In genomic region chr10:52313350-52314006, GRCh38 we compare ENCODE assay signal across 8 cellular contexts. TPM values are rescaled to one million over a fixed set of nuclear protein-coding genes. Genes with fewer than 3 reads are reported as not detected.
DNase-seq lines count a peak whose midpoint lies in the region; ATAC-seq and TF ChIP-seq lines count a peak whose summit lies in the region.

No MANE protein-coding gene starts in this region.

- no peaks in the 10 kb centered on the region for H3K9me3 ChIP-seq in mesodermal cell (ENCODE audit: control insufficient read depth, low read length)

- peaks cover 10% of the 10 kb centered on the region for H3K4me1 ChIP-seq in mesodermal cell (ENCODE audit: control insufficient read depth, insufficient read depth, low read length, poor library complexity, severe bottlenecking)

- peak; percentile 49 for DNase-seq in HT-29 (ENCODE audit: low spot score)
- DNase-seq in ecto neural progenitor cell (ENCODE audit: low spot score): peak; percentile 51
- no peak for DNase-seq in midbrain (lab: John Stamatoyannopoulos, UW)
- DNase-seq in NCI-H2196 (lab: John Stamatoyannopoulos, UW; ENCODE audit: unreplicated experiment): no peak
- no peak for DNase-seq in NCI-H1048 (lab: John Stamatoyannopoulos, UW)

- ATAC-seq in HG03442 (IDR thresholded peaks at IDR 0.05; ENCODE audit: unreplicated experiment): no peak

- H3K36me3 ChIP-seq in mesodermal cell (ENCODE audit: control insufficient read depth, insufficient read depth, low read length): peaks cover 6% of the 10 kb centered on the region

- TF ChIP-seq CTCF in 22Rv1 (IDR thresholded peaks at IDR 0.05): no peak

- 0 to 1% methylated on average over 15 to 21 of the region's 24 CpGs for WGBS in mesodermal cell (ENCODE audit: insufficient coverage in 2 of 2), 2 experiments

- H3K27ac ChIP-seq in 22Rv1 (peak overlapping the region; percentile 46), mesodermal cell (ENCODE audit: low read depth, low read length, severe bottlenecking) (peak overlapping the region; percentile 39)

- peak overlapping the region; percentile 59 for H3K4me3 ChIP-seq in mesodermal cell (ENCODE audit: extremely low read depth, insufficient read depth, low read length, poor library complexity, severe bottlenecking)

RNA-seq across cellular contexts. Expression of gene DKK1, which starts 0.6 kb away (rescaled TPM):
- 23.7 and 28.5 TPM in 2 replicates for total RNA-seq in HT-29 (2014; rRNA removed; shearing (Covaris generic))
- polyA plus RNA-seq in mesodermal cell (2013, experiment 1 of 2): 138 TPM
- polyA plus RNA-seq in mesodermal cell (2013, experiment 2 of 2): 112 TPM

Comparison
In these comparisons a context has a peak if more than half of its experiments do, and no peak if none do; other contexts are left out.
1. DNase-seq: peak in HT-29 (single experiment) and ecto neural progenitor cell (single experiment); none in midbrain (single experiment), NCI-H2196 (single experiment) and NCI-H1048 (single experiment).